Comparison of ENCODE assay signal across 9 cellular contexts in the genomic region with DNA sequence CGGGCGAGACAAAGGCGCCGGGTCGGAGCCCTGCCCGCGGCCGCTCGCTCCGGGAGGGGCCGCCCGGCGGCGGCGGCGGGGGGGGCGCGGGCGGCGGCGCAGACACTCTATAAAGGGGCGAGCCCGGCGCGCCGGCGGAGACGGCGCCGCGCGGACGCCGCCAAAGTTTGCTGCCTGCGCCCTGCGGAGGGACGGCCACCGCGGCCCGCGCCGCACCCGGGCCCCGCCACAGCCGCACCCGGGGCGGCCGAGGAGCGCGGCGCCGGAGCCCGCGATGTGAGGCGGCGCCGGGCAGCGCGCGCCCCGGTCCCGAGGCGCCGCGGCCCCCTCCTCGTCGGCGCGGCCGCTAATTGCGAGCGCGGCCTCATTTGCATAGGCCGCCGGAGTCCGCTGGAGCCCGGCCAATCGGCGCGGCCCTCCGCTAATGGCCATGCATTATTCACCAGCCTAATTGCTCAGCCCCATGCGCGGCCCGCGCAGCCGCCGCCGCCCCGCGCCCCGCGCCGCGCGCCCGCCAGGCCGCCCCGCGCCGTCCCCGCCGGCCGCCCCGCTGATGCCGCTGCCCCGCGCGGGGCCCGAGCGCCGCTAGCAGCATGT. TPM values are rescaled to one million over a fixed set of nuclear protein-coding genes. Genes with fewer than 3 reads are reported as not detected.
A peak's percentile ranks its signal among the peaks of the same experiment; 100 is the strongest.
DNase-seq lines count a peak whose midpoint lies in the region; ATAC-seq and TF ChIP-seq lines count a peak whose summit lies in the region.
"Had no signal": no experiment of that assay in that cellular context is flagged by ENCODE, and none has a peak within 500 bp of the region (broad histone marks: within the 10 kb centered on the region; RNA-seq: fewer than 3 reads in every experiment).

A gene (plus strand): TSS at position 137 of the 597 bp plus-strand sequence. CDS start 457 bp downstream, at position 594.

- H3K79me2 ChIP-seq in trophoblast cell (ENCODE audit: control insufficient read depth, insufficient read depth, low read length, poor library complexity): no peaks in the 10 kb centered on the region
- H3K79me2 ChIP-seq: parathyroid adenoma had no signal

- H3K79me1 ChIP-seq in trophoblast cell (ENCODE audit: low read length): peaks cover 6% of the 10 kb centered on the region

- peaks cover 47% of the 10 kb centered on the region for H3K27me3 ChIP-seq in H7 (ENCODE audit: control insufficient read depth, insufficient read depth, low read length)
- peaks cover 90% of the 10 kb centered on the region for H3K27me3 ChIP-seq in foreskin keratinocyte
- peaks cover 55% of the 10 kb centered on the region for H3K27me3 ChIP-seq in trophoblast cell (ENCODE audit: insufficient read depth, low read length)
- H3K27me3 ChIP-seq in SJCRH30: no peaks in the 10 kb centered on the region

- H3K4me2 ChIP-seq in trophoblast cell (ENCODE audit: low read length): peak within 1 kb of the TSS; percentile 87

- H4K91ac ChIP-seq in trophoblast cell (ENCODE audit: low read depth, low read length): no peak within 1 kb of the TSS

- no peak within 1 kb of the TSS for H3K27ac Mint-ChIP-seq in T-helper 2 cell treated with Interferon-gamma antibody and Interleukin-4, amounts not matched to agents 5 μg/mL and 100 μg/mL, for 36 hours

- no peak within 1 kb of the TSS for H2AFZ ChIP-seq in trophoblast cell (ENCODE audit: insufficient read depth, low read length, poor library complexity)
- H2AFZ ChIP-seq: parathyroid adenoma had no signal

- no peaks in the 10 kb centered on the region for H3K4me1 ChIP-seq in foreskin keratinocyte
- H3K4me1 ChIP-seq in trophoblast cell (ENCODE audit: control insufficient read depth in 1 of 2, insufficient read depth in 2 of 2, low read length in 2 of 2): peaks cover 0 to 20% of the 10 kb centered on the region in 2 experiments
- no peaks in the 10 kb centered on the region for H3K4me1 ChIP-seq in SJCRH30
- H3K4me1 ChIP-seq: parathyroid adenoma had no signal

- no peak within 1 kb of the TSS for H2AK5ac ChIP-seq in trophoblast cell (ENCODE audit: low read length)

- no peak within 1 kb of the TSS for H4K12ac ChIP-seq in trophoblast cell (ENCODE audit: low read depth, low read length)

- no peaks in the 10 kb centered on the region for H3K9me3 ChIP-seq in trophoblast cell (ENCODE audit: insufficient read depth, low read depth, low read length)
- H3K9me3 ChIP-seq in SJCRH30 (replicated peaks): no peaks in the 10 kb centered on the region

- no peak within 1 kb of the TSS for H3K23ac ChIP-seq in trophoblast cell (ENCODE audit: low read length)

- peak within 1 kb of the TSS; percentile 22 for H4K8ac ChIP-seq in trophoblast cell (ENCODE audit: low read depth, low read length)

- peaks cover 11% of the 10 kb centered on the region for H3K4me1 Mint-ChIP-seq in T-helper 2 cell treated with Interferon-gamma antibody and Interleukin-4, amounts not matched to agents 5 μg/mL and 100 μg/mL, for 36 hours (ENCODE audit: low read depth)

- H3K4me3 Mint-ChIP-seq in T-helper 2 cell treated with Interferon-gamma antibody and Interleukin-4, amounts not matched to agents 5 μg/mL and 100 μg/mL, for 36 hours: no peak within 1 kb of the TSS

- H2BK5ac ChIP-seq in trophoblast cell (ENCODE audit: low read depth, low read length, poor library complexity): no peak within 1 kb of the TSS

- no peak within 1 kb of the TSS for H3K18ac ChIP-seq in trophoblast cell (ENCODE audit: low read length)

- H3K4ac ChIP-seq in trophoblast cell (ENCODE audit: low read depth, low read length): no peak within 1 kb of the TSS

- H3K27me3 Mint-ChIP-seq in T-helper 2 cell treated with Interferon-gamma antibody and Interleukin-4, amounts not matched to agents 5 μg/mL and 100 μg/mL, for 36 hours (ENCODE audit: low read depth): peaks cover 69% of the 10 kb centered on the region

- peak within 1 kb of the TSS; percentile 8 for H3K9ac ChIP-seq in trophoblast cell (ENCODE audit: low read length)
- H3K9ac ChIP-seq: parathyroid adenoma had no signal

- peaks cover 6% of the 10 kb centered on the region for H3K9me3 Mint-ChIP-seq in T-helper 2 cell treated with Interferon-gamma antibody and Interleukin-4, amounts not matched to agents 5 μg/mL and 100 μg/mL, for 36 hours

- peak within 1 kb of the TSS; percentile 89 for H3K4me3 ChIP-seq in H7 (ENCODE audit: insufficient read depth, low read depth, low read length)
- H3K4me3 ChIP-seq in trophoblast cell (ENCODE audit: low read depth, low read length): peak within 1 kb of the TSS; percentile 69
- no peak within 1 kb of the TSS for H3K4me3 ChIP-seq in SJCRH30

- H2BK120ac ChIP-seq in trophoblast cell (ENCODE audit: insufficient read depth, low read length, poor library complexity): no peak within 1 kb of the TSS

- DNase-seq in H7 (peak; percentile 97), NCI-H1436 treated with DMSO at 0.1 percent for 48 hours (lab: John Stamatoyannopoulos, UW) (peak; percentile 8), foreskin keratinocyte (no peak), trophoblast cell (no peak), SJCRH30 (no peak)
- no peak for DNase-seq in T-helper 2 cell treated with Interferon-gamma antibody and Interleukin-4, amounts not matched to agents 5 μg/mL and 100 μg/mL, for 36 hours (ENCODE audit: low spot score)
- DNase-seq: EL had no signal

- peak; percentile 10 for ATAC-seq in foreskin keratinocyte
- no peak for ATAC-seq in GM21381 (IDR thresholded peaks at IDR 0.05; ENCODE audit: unreplicated experiment)

- H3K14ac ChIP-seq in trophoblast cell (ENCODE audit: low read length): no peak within 1 kb of the TSS

- TF ChIP-seq CTCF in foreskin keratinocyte (conservative IDR thresholded peaks at IDR 0.05): no peak

- H3K36me3 Mint-ChIP-seq in T-helper 2 cell treated with Interferon-gamma antibody and Interleukin-4, amounts not matched to agents 5 μg/mL and 100 μg/mL, for 36 hours (ENCODE audit: low read depth): peaks cover 5% of the 10 kb centered on the region

- H3K27ac ChIP-seq in foreskin keratinocyte (no peak within 1 kb of the TSS), trophoblast cell (ENCODE audit: low read depth, low read length) (no peak within 1 kb of the TSS), SJCRH30 (no peak within 1 kb of the TSS)
- H3K27ac ChIP-seq: parathyroid adenoma had no signal

- WGBS in trophoblast cell (ENCODE audit: extremely low coverage, insufficient coverage, insufficient read length): no CpG with 5 or more reads among the region's 111 CpGs

- H3K36me3 ChIP-seq in H7 (replicated peaks; ENCODE audit: control insufficient read depth, insufficient read depth, low read length): no peaks in the 10 kb centered on the region
- no peaks in the 10 kb centered on the region for H3K36me3 ChIP-seq in trophoblast cell (ENCODE audit: control insufficient read depth in 1 of 2, insufficient read depth in 2 of 2, low read length in 2 of 2)
- H3K36me3 ChIP-seq in SJCRH30: no peaks in the 10 kb centered on the region

- no peak within 1 kb of the TSS for H2BK12ac ChIP-seq in trophoblast cell (ENCODE audit: low read length)

RNA-seq across cellular contexts. Expression of the gene that starts here (rescaled TPM):
- total RNA-seq in H7 (2014; rRNA removed; shearing (Covaris generic)): 60.0 and 96.6 TPM in 2 replicates
- not detected in 2 replicates for total RNA-seq in foreskin keratinocyte
- not detected in 2 replicates for polyA plus RNA-seq in foreskin keratinocyte
- polyA plus RNA-seq in trophoblast cell (2013): 1.4 and 1.6 TPM in 2 replicates
- total RNA-seq in SJCRH30 (2014; rRNA removed; shearing (Covaris generic)): not detected in 2 replicates

Comparison
In these comparisons a context has a peak if more than half of its experiments do, and no peak if none do; other contexts are left out.
1. RNA of the gene that starts here (total RNA-seq): 60.0 to 96.6 TPM in H7; not detected in foreskin keratinocyte and not detected in SJCRH30; every median in the first group is over 10 times any median in the second.
2. Peak in ATAC-seq in foreskin keratinocyte; RNA of the gene not detected or under 1 TPM.
3. DNase-seq: peak in H7 (single experiment) and NCI-H1436 treated with DMSO at 0.1 percent for 48 hours (single experiment); none in foreskin keratinocyte (0 of 2), trophoblast cell (0 of 2), SJCRH30 (0 of 2) and T-helper 2 cell treated with Interferon-gamma antibody and Interleukin-4, amounts not matched to agents 5 μg/mL and 100 μg/mL, for 36 hours (single experiment).